ENCODE assay signal across 8 cellular contexts in the genomic region with DNA sequence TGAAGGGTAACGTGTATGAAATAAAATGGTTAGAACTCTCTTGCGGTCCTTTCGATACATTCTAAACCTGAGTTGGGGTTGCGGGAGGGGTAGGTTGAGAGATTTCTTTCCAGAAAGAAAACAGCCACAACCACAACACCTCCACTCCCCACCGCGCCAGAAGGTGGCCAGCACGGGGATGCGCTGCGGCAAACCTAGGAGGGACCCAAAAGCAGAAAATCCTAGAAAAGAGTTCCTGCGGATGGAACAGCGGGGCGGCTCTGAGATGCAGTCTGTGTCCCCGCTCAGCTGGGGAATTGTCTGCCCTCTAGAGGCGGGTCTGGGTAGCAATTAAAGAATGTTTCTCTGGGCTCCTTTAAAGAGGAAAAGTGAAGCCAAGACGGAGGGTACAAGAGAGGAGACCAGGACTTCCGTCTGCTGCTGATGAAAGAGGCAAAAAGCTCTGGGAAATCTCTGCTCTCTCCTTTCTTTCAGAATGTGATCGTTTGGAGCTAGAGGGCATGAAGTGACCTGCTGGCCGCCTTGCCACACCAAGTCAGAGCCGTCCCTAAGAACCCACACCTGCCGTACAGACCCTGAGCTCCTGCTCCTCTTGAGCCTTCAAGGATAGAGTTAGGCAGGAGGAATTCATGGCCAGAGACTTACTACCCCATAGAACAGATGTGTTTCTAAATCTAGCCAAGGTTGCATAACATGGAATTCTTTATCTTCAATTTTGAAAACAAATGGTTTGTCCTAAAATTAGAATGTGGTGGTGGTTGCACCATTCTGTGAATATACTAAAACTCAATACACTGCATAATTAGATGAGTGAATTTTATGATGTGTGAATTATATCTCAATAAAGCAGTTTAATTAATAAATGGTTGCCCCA. TPM values are rescaled to one million over a fixed set of nuclear protein-coding genes. Genes with fewer than 3 reads are reported as not detected.
A peak's percentile ranks its signal among the peaks of the same experiment; 100 is the strongest.
DNase-seq lines count a peak whose midpoint lies in the region; ATAC-seq and TF ChIP-seq lines count a peak whose summit lies in the region.

No MANE protein-coding gene starts in this region.

- 35% methylated on average over 14 of the region's 20 CpGs for WGBS in right lobe of liver (ENCODE audit: insufficient coverage, low coverage, low lambda C conversion rate, missing lambda C conversion rate)

- no peak overlapping the region for H3K27ac Mint-ChIP-seq in chondrocyte (ENCODE audit: unreplicated experiment)

- no peak overlapping the region for H3K4me3 Mint-ChIP-seq in chondrocyte (ENCODE audit: unreplicated experiment)

- H3K4me3 ChIP-seq in right lobe of liver = peak overlapping the region in 1 of 3 donors; percentile 9

- H3K27me3 Mint-ChIP-seq in chondrocyte (ENCODE audit: low read depth) = peaks cover 39% of the 10 kb centered on the region

- H3K27me3 ChIP-seq in right lobe of liver = no peaks in the 10 kb centered on the region

- DNase-seq in DMS 273 (lab: John Stamatoyannopoulos, UW; ENCODE audit: unreplicated experiment) (peak; percentile 83), DMS 273 treated with DMSO at 0.1 percent for 48 hours (lab: John Stamatoyannopoulos, UW) (no peak), NCI-H146 (lab: John Stamatoyannopoulos, UW) (peak; percentile 46), chondrocyte (ENCODE audit: low spot score) (no peak), right lobe of liver (peak in 2 of 3 donors; percentile 39 to 57)
- DNase-seq in activated CD4-positive, CD25-positive, alpha-beta regulatory T cell (lab: John Stamatoyannopoulos, UW) = peak; percentile 37 to 54 (median 44)
- peak; percentile 44 to 60 (median 56) for DNase-seq in stimulated activated CD4-positive, alpha-beta T cell treated with anti-CD3 and anti-CD28 coated beads, TNF-alpha, amount 100 ng/mL, for 48 hours (ENCODE audit: low read depth in 3 of 3)

- H3K9me3 Mint-ChIP-seq in chondrocyte (ENCODE audit: low read depth) = no peaks in the 10 kb centered on the region

- TF ChIP-seq POLR2A in right lobe of liver (IDR thresholded peaks at IDR 0.05) = no peak

- ATAC-seq in HG02678 (IDR thresholded peaks at IDR 0.05; ENCODE audit: unreplicated experiment) = peak; percentile 78
- peak; percentile 86 to 92 (median 90) for ATAC-seq in right lobe of liver

- no peak overlapping the region for H3K27ac ChIP-seq in right lobe of liver

- no peaks in the 10 kb centered on the region for H3K36me3 Mint-ChIP-seq in chondrocyte (ENCODE audit: low read depth)

- peaks cover 0 to 3% (median 0%) of the 10 kb centered on the region in 4 donors for H3K4me1 ChIP-seq in right lobe of liver

- intact Hi-C loops in right lobe of liver (cut with DNase I) = no loop called here

- no peaks in the 10 kb centered on the region for H3K36me3 ChIP-seq in right lobe of liver

- no peaks in the 10 kb centered on the region for H3K9me3 ChIP-seq in right lobe of liver

- H3K4me1 Mint-ChIP-seq in chondrocyte (ENCODE audit: low read depth) = peaks cover 7% of the 10 kb centered on the region

- TF ChIP-seq CTCF in chondrocyte (IDR thresholded peaks at IDR 0.05) = peak; percentile 85
- TF ChIP-seq CTCF in right lobe of liver (IDR thresholded peaks at IDR 0.05) = peak; percentile 49 to 81 (median 78)

RNA-seq across cellular contexts. Expression of a gene that starts 46.5 kb away (rescaled TPM):
- total RNA-seq in chondrocyte = 16.0 to 25.0 TPM (median 16.1 TPM) in 3 replicates
- total RNA-seq in right lobe of liver = 10 to 100 TPM; 12.8 to 29.3 (median 16.2) TPM

Comparison
In these comparisons a context has a peak if more than half of its experiments do, and no peak if none do; other contexts are left out.
1. DNase-seq: peak in DMS 273 (single experiment), NCI-H146 (single experiment), activated CD4-positive, CD25-positive, alpha-beta regulatory T cell (4 of 4), right lobe of liver (2 of 3) and stimulated activated CD4-positive, alpha-beta T cell treated with anti-CD3 and anti-CD28 coated beads, TNF-alpha, amount 100 ng/mL, for 48 hours (3 of 3); none in DMS 273 treated with DMSO at 0.1 percent for 48 hours (single experiment) and chondrocyte (single experiment).